ENCODE assay signal across 9 cellular contexts in genomic region chr10:69643779-69644657, GRCh38.
"Had no signal": no experiment of that assay in that cellular context is flagged by ENCODE, and none has a peak within 500 bp of the region (broad histone marks: within the 10 kb centered on the region; RNA-seq: fewer than 3 reads in every experiment).

No MANE protein-coding gene starts in this region.

- H3K9me3 ChIP-seq: colonic mucosa, transverse colon had no signal

- ATAC-seq: activated CD4-positive, CD25-positive, alpha-beta regulatory T cell treated with anti-CD3 and anti-CD28 coated beads, Interleukin-2, amount 50 U/mL, for 24 hours; activated CD8-positive, alpha-beta memory T cell treated with anti-CD3 and anti-CD28 coated beads, Interleukin-2, amount 10 ng/mL, durations not matched to agents 7 days and 5 days had no signal

- H3K36me3 ChIP-seq: colonic mucosa, transverse colon had no signal

- H3K9me3 Mint-ChIP-seq: activated naive CD8-positive, alpha-beta T cell treated with anti-CD3 and anti-CD28 coated beads, Interleukin-2, amount 10 ng/mL, durations not matched to agents 7 days and 5 days had no signal

- H2AFZ ChIP-seq: parathyroid adenoma had no signal

- H3K27me3 Mint-ChIP-seq: activated CD8-positive, alpha-beta memory T cell treated with anti-CD3 and anti-CD28 coated beads, Interleukin-2, amount 10 ng/mL, durations not matched to agents 7 days and 5 days had no signal

- H3K27ac Mint-ChIP-seq: activated CD8-positive, alpha-beta memory T cell treated with anti-CD3 and anti-CD28 coated beads, Interleukin-2, amount 10 ng/mL, durations not matched to agents 7 days and 5 days; activated naive CD8-positive, alpha-beta T cell treated with anti-CD3 and anti-CD28 coated beads, Interleukin-2, amount 10 ng/mL, durations not matched to agents 7 days and 5 days; memory B cell; nephron progenitor cell had no signal

- H3K9ac ChIP-seq: parathyroid adenoma had no signal

- H3K4me1 Mint-ChIP-seq: activated CD8-positive, alpha-beta memory T cell treated with anti-CD3 and anti-CD28 coated beads, Interleukin-2, amount 10 ng/mL, durations not matched to agents 7 days and 5 days; memory B cell had no signal

- H3K79me2 ChIP-seq: parathyroid adenoma had no signal

- H3K27me3 ChIP-seq: colonic mucosa had no signal

- H3K4me2 ChIP-seq: smooth muscle cell had no signal

- H3K4me1 ChIP-seq: colonic mucosa, parathyroid adenoma, transverse colon had no signal

- H3K4me3 Mint-ChIP-seq: activated CD8-positive, alpha-beta memory T cell treated with anti-CD3 and anti-CD28 coated beads, Interleukin-2, amount 10 ng/mL, durations not matched to agents 7 days and 5 days; activated naive CD8-positive, alpha-beta T cell treated with anti-CD3 and anti-CD28 coated beads, Interleukin-2, amount 10 ng/mL, durations not matched to agents 7 days and 5 days; memory B cell; nephron progenitor cell had no signal

- H3K4me3 ChIP-seq: colonic mucosa, smooth muscle cell, transverse colon had no signal

- H3K27ac ChIP-seq: colonic mucosa, parathyroid adenoma, transverse colon had no signal

- H3K36me3 Mint-ChIP-seq: activated CD8-positive, alpha-beta memory T cell treated with anti-CD3 and anti-CD28 coated beads, Interleukin-2, amount 10 ng/mL, durations not matched to agents 7 days and 5 days; activated naive CD8-positive, alpha-beta T cell treated with anti-CD3 and anti-CD28 coated beads, Interleukin-2, amount 10 ng/mL, durations not matched to agents 7 days and 5 days; memory B cell had no signal
